29 cellular contexts compared by ENCODE assay signal in genomic region chr10:106537866-106538265, GRCh38.
"Had no signal": no experiment of that assay in that cellular context is flagged by ENCODE, and none has a peak within 500 bp of the region (broad histone marks: within the 10 kb centered on the region; RNA-seq: fewer than 3 reads in every experiment).

No MANE protein-coding gene starts in this region.

- H3K4me3 Mint-ChIP-seq: immature natural killer cell; mesothelial cell of epicardium; naive B cell; natural killer cell treated with Interleukin-12 subunit alpha and Interleukin-12 subunit beta and Interleukin-15 and Interleukin-18, amount 100 ng/mL, for 72 hours; neural crest cell; stimulated activated naive B cell treated with anti-CD40 and anti-IgM and Interleukin-4, amounts not matched to agents 10 μg/mL and 1 μg/mL and 100 μg/mL, for 72 hours; stimulated activated naive CD8-positive, alpha-beta T cell treated with anti-CD3 and anti-CD28 coated beads, Interleukin-15, Interleukin-2, amounts not matched to agents 100 ng/mL and 50 ng/mL, for 24 hours; type B pancreatic cell had no signal

- H3K9me3 ChIP-seq: esophagus muscularis mucosa, lower lobe of right lung, mucosa of descending colon, neutrophil, pancreas, right lobe of liver, thyroid gland had no signal

- H3K4me1 Mint-ChIP-seq: immature natural killer cell; mesothelial cell of epicardium; naive B cell; stimulated activated naive B cell treated with anti-CD40 and anti-IgM and Interleukin-4, amounts not matched to agents 10 μg/mL and 1 μg/mL and 100 μg/mL, for 72 hours had no signal

- H3K4me3 ChIP-seq: coronary artery, esophagus muscularis mucosa, lower lobe of right lung, mucosa of descending colon, pancreas, right lobe of liver, thyroid gland had no signal

- H3K36me3 ChIP-seq: esophagus muscularis mucosa, lower lobe of right lung, neutrophil, pancreas, right lobe of liver, thyroid gland had no signal

- H3K4me1 ChIP-seq: esophagus muscularis mucosa, lower lobe of right lung, pancreas, right lobe of liver, thyroid gland had no signal

- FAIRE-seq: endothelial cell of umbilical vein, pancreas, small intestine had no signal

- H3K36me3 Mint-ChIP-seq: immature natural killer cell; mesothelial cell of epicardium; naive B cell; natural killer cell treated with Interleukin-12 subunit alpha and Interleukin-12 subunit beta and Interleukin-15 and Interleukin-18, amount 100 ng/mL, for 72 hours; stimulated activated naive B cell treated with anti-CD40 and anti-IgM and Interleukin-4, amounts not matched to agents 10 μg/mL and 1 μg/mL and 100 μg/mL, for 72 hours; type B pancreatic cell had no signal

- H3K9me3 Mint-ChIP-seq: stimulated activated naive CD8-positive, alpha-beta T cell treated with anti-CD3 and anti-CD28 coated beads, Interleukin-15, Interleukin-2, amounts not matched to agents 100 ng/mL and 50 ng/mL, for 24 hours; type B pancreatic cell had no signal

- DNase-seq: dermis blood vessel endothelial cell; effector memory CD4-positive, alpha-beta T cell; foreskin keratinocyte; immature natural killer cell; islet precursor cell; kidney glomerular epithelial cell; left colon; left ventricle myocardium superior; lower lobe of right lung; mesenchymal stem cell; mucosa of descending colon; naive B cell; pancreas; right lobe of liver; small intestine; stimulated activated CD4-positive, alpha-beta T cell treated with anti-CD3 and anti-CD28 coated beads, Interleukin-15, amount 100 ng/mL, for 24 hours; stimulated activated CD4-positive, alpha-beta T cell treated with anti-CD3 and anti-CD28 coated beads, Interleukin-2, amount 100 ng/mL, for 48 hours; stimulated activated naive B cell treated with anti-CD40 and anti-IgM and Interleukin-4, amounts not matched to agents 10 μg/mL and 1 μg/mL and 100 μg/mL, for 72 hours; thyroid gland had no signal

- H3K27me3 ChIP-seq: esophagus muscularis mucosa, foreskin keratinocyte, neutrophil, pancreas, right lobe of liver, thyroid gland had no signal

- H3K27me3 Mint-ChIP-seq: naive B cell; natural killer cell treated with Interleukin-12 subunit alpha and Interleukin-12 subunit beta and Interleukin-15 and Interleukin-18, amount 100 ng/mL, for 72 hours; progenitor cell of endocrine pancreas; stimulated activated naive B cell treated with anti-CD40 and anti-IgM and Interleukin-4, amounts not matched to agents 10 μg/mL and 1 μg/mL and 100 μg/mL, for 72 hours; stimulated activated naive CD8-positive, alpha-beta T cell treated with anti-CD3 and anti-CD28 coated beads, Interleukin-15, Interleukin-2, amounts not matched to agents 100 ng/mL and 50 ng/mL, for 24 hours; type B pancreatic cell had no signal

- H3K27ac ChIP-seq: coronary artery, esophagus muscularis mucosa, foreskin keratinocyte, lower lobe of right lung, neutrophil, pancreas, right lobe of liver, thyroid gland had no signal

- H3K27ac Mint-ChIP-seq: immature natural killer cell; mesothelial cell of epicardium; naive B cell; natural killer cell treated with Interleukin-12 subunit alpha and Interleukin-12 subunit beta and Interleukin-15 and Interleukin-18, amount 100 ng/mL, for 72 hours; progenitor cell of endocrine pancreas; stimulated activated naive B cell treated with anti-CD40 and anti-IgM and Interleukin-4, amounts not matched to agents 10 μg/mL and 1 μg/mL and 100 μg/mL, for 72 hours; stimulated activated naive CD8-positive, alpha-beta T cell treated with anti-CD3 and anti-CD28 coated beads, Interleukin-15, Interleukin-2, amounts not matched to agents 100 ng/mL and 50 ng/mL, for 24 hours; type B pancreatic cell had no signal
